In the genomic region with DNA sequence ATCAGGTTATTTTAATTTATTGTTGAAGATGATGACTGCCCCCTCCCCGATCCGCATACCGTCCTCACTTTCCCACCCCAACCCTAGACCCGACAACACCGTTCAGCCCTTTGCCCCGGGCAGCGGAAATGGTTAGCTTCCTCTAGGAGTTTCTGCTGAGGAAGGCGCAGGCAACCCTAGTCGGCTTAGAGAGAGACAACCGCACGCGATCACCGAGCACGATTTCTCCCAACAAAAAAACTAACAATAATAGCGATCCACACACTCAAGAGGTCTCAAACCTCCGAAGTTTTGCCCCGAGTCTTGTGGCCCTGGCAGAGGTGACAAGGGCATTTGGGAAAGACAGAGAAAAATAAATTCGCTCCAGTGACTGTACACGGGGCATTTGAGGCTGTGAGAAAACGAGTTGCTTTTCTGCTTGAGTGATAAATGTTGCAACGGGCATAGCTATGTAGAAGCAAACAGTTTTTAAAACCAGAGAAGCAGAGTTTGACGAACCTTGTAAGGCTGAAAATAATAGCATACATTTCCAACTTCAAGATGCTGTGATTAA, we compare ENCODE assay signal across 9 cellular contexts. TPM values are rescaled to one million over a fixed set of nuclear protein-coding genes. Genes with fewer than 3 reads are reported as not detected.
DNase-seq lines count a peak whose midpoint lies in the region; ATAC-seq and TF ChIP-seq lines count a peak whose summit lies in the region.
"Had no signal": no experiment of that assay in that cellular context is flagged by ENCODE, and none has a peak within 500 bp of the region (broad histone marks: within the 10 kb centered on the region; RNA-seq: fewer than 3 reads in every experiment).

No MANE protein-coding gene starts in this region.

- POLR2A ChIA-PET in WTC11 (lab: Charles Lee), result no interaction called here

- H3K36me3 Mint-ChIP-seq in WTC11, result no peaks in the 10 kb centered on the region

- CTCF ChIA-PET in WTC11 (lab: Charles Lee), result no interaction called here

- peak overlapping the region; percentile 60 for H3K4me3 Mint-ChIP-seq in WTC11

- ATAC-seq in right cardiac atrium (no peak), WTC11 (no peak), HG02571 (IDR thresholded peaks at IDR 0.05; ENCODE audit: unreplicated experiment) (no peak), HG02642 (IDR thresholded peaks at IDR 0.05; ENCODE audit: poor library complexity, unreplicated experiment) (no peak)
- ATAC-seq: esophagus mucosa had no signal

- H3K36me3 ChIP-seq in left ventricle myocardium inferior, result no peaks in the 10 kb centered on the region

- H3K9me3 Mint-ChIP-seq in WTC11, result no peaks in the 10 kb centered on the region

- peaks cover 95% of the 10 kb centered on the region for H3K27me3 Mint-ChIP-seq in WTC11 (ENCODE audit: low read depth)

- peaks cover 100% of the 10 kb centered on the region for H3K27me3 ChIP-seq in left ventricle myocardium inferior (ENCODE audit: low read depth)
- no peaks in the 10 kb centered on the region for H3K27me3 ChIP-seq in right cardiac atrium (ENCODE audit: control insufficient read depth, insufficient read depth)

- no peak for TF ChIP-seq CTCF in left ventricle myocardium inferior (IDR thresholded peaks at IDR 0.05; ENCODE audit: borderline replicate concordance)
- TF ChIP-seq CTCF in WTC11 (IDR thresholded peaks at IDR 0.05), result no peak

- 7% methylated on average over 22 of the region's 22 CpGs for WGBS in right cardiac atrium

- H3K27ac Mint-ChIP-seq in WTC11, result peak overlapping the region; percentile 93

- H3K4me1 Mint-ChIP-seq in WTC11, result peaks cover 63% of the 10 kb centered on the region

- no peaks in the 10 kb centered on the region for H3K9me3 ChIP-seq in left ventricle myocardium inferior (replicated peaks)
- no peaks in the 10 kb centered on the region for H3K9me3 ChIP-seq in right cardiac atrium (ENCODE audit: control insufficient read depth, low read length)

- peaks cover 50% of the 10 kb centered on the region for H3K4me1 ChIP-seq in left ventricle myocardium inferior
- no peaks in the 10 kb centered on the region for H3K4me1 ChIP-seq in right cardiac atrium (ENCODE audit: control insufficient read depth, insufficient read depth, low read length)

- intact Hi-C loops in left ventricle myocardium inferior (cut with micrococcal nuclease) (no loop called here), right cardiac atrium (cut with DNase I) (no loop called here)

- no peak overlapping the region for H3K27ac ChIP-seq in left ventricle myocardium inferior (replicated peaks)
- H3K27ac ChIP-seq in right cardiac atrium (ENCODE audit: low read length), result no peak overlapping the region

- DNase-seq in left ventricle myocardium inferior (no peak), right cardiac atrium (no peak), WTC11 (ENCODE audit: low spot score) (peak; percentile 47), left kidney (ENCODE audit: low read depth, low spot score) (peak; percentile 61), NCI-H1694 (lab: John Stamatoyannopoulos, UW) (no peak), 8988T (no peak)

- H3K4me3 ChIP-seq in left ventricle myocardium inferior, result peak overlapping the region; percentile 56
- no peak overlapping the region for H3K4me3 ChIP-seq in right cardiac atrium (ENCODE audit: low read length)

TF ChIP-seq in WTC11, 78 proteins besides CTCF, POLR2A, EP300 and RAD21 (continues in another document):
- no peak for TF ChIP-seq NFATC4 (CRISPR knock-in tag; IDR thresholded peaks at IDR 0.05)
- TF ChIP-seq, protein P1, sequence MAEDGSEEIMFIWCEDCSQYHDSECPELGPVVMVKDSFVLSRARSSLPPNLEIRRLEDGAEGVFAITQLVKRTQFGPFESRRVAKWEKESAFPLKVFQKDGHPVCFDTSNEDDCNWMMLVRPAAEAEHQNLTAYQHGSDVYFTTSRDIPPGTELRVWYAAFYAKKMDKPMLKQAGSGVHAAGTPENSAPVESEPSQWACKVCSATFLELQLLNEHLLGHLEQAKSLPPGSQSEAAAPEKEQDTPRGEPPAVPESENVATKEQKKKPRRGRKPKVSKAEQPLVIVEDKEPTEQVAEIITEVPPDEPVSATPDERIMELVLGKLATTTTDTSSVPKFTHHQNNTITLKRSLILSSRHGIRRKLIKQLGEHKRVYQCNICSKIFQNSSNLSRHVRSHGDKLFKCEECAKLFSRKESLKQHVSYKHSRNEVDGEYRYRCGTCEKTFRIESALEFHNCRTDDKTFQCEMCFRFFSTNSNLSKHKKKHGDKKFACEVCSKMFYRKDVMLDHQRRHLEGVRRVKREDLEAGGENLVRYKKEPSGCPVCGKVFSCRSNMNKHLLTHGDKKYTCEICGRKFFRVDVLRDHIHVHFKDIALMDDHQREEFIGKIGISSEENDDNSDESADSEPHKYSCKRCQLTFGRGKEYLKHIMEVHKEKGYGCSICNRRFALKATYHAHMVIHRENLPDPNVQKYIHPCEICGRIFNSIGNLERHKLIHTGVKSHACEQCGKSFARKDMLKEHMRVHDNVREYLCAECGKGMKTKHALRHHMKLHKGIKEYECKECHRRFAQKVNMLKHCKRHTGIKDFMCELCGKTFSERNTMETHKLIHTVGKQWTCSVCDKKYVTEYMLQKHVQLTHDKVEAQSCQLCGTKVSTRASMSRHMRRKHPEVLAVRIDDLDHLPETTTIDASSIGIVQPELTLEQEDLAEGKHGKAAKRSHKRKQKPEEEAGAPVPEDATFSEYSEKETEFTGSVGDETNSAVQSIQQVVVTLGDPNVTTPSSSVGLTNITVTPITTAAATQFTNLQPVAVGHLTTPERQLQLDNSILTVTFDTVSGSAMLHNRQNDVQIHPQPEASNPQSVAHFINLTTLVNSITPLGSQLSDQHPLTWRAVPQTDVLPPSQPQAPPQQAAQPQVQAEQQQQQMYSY (CRISPR knock-in tag; IDR thresholded peaks at IDR 0.05), result no peak
- TF ChIP-seq ZNF121 (CRISPR knock-in tag; IDR thresholded peaks at IDR 0.05), result no peak
- TF ChIP-seq OVOL2 (CRISPR knock-in tag; IDR thresholded peaks at IDR 0.05; ENCODE audit: borderline replicate concordance), result no peak
- TF ChIP-seq MXD4 (CRISPR knock-in tag; IDR thresholded peaks at IDR 0.05; ENCODE audit: borderline replicate concordance), result no peak
- no peak for TF ChIP-seq NFE2L1 (CRISPR knock-in tag; IDR thresholded peaks at IDR 0.05)
- TF ChIP-seq ATF1 (CRISPR knock-in tag; IDR thresholded peaks at IDR 0.05), result no peak
- TF ChIP-seq, protein P2, sequence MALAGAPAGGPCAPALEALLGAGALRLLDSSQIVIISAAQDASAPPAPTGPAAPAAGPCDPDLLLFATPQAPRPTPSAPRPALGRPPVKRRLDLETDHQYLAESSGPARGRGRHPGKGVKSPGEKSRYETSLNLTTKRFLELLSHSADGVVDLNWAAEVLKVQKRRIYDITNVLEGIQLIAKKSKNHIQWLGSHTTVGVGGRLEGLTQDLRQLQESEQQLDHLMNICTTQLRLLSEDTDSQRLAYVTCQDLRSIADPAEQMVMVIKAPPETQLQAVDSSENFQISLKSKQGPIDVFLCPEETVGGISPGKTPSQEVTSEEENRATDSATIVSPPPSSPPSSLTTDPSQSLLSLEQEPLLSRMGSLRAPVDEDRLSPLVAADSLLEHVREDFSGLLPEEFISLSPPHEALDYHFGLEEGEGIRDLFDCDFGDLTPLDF (CRISPR knock-in tag; IDR thresholded peaks at IDR 0.05), result no peak
- TF ChIP-seq SMAD3 (CRISPR knock-in tag; IDR thresholded peaks at IDR 0.05; ENCODE audit: borderline replicate concordance), result no peak
- TF ChIP-seq ZNF219 (CRISPR knock-in tag; IDR thresholded peaks at IDR 0.05; ENCODE audit: borderline replicate concordance), result no peak
- TF ChIP-seq, protein P3, sequence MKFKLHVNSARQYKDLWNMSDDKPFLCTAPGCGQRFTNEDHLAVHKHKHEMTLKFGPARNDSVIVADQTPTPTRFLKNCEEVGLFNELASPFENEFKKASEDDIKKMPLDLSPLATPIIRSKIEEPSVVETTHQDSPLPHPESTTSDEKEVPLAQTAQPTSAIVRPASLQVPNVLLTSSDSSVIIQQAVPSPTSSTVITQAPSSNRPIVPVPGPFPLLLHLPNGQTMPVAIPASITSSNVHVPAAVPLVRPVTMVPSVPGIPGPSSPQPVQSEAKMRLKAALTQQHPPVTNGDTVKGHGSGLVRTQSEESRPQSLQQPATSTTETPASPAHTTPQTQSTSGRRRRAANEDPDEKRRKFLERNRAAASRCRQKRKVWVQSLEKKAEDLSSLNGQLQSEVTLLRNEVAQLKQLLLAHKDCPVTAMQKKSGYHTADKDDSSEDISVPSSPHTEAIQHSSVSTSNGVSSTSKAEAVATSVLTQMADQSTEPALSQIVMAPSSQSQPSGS (CRISPR knock-in tag; IDR thresholded peaks at IDR 0.05; ENCODE audit: borderline replicate concordance, low read depth), result no peak
- no peak for TF ChIP-seq TEAD1 (CRISPR knock-in tag; IDR thresholded peaks at IDR 0.05)
- TF ChIP-seq FOXK1 (CRISPR knock-in tag; IDR thresholded peaks at IDR 0.05), result no peak
- TF ChIP-seq CREB1 (CRISPR knock-in tag; IDR thresholded peaks at IDR 0.05), result no peak
- no peak for TF ChIP-seq FOXP1 (CRISPR knock-in tag; IDR thresholded peaks at IDR 0.05; ENCODE audit: borderline replicate concordance)
- TF ChIP-seq, protein P4, sequence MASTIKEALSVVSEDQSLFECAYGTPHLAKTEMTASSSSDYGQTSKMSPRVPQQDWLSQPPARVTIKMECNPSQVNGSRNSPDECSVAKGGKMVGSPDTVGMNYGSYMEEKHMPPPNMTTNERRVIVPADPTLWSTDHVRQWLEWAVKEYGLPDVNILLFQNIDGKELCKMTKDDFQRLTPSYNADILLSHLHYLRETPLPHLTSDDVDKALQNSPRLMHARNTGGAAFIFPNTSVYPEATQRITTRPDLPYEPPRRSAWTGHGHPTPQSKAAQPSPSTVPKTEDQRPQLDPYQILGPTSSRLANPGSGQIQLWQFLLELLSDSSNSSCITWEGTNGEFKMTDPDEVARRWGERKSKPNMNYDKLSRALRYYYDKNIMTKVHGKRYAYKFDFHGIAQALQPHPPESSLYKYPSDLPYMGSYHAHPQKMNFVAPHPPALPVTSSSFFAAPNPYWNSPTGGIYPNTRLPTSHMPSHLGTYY (CRISPR knock-in tag; IDR thresholded peaks at IDR 0.05), result no peak
- TF ChIP-seq GTF2I (CRISPR knock-in tag; conservative IDR thresholded peaks at IDR 0.05), result no peak

RNA-seq across cellular contexts. Expression of a gene that starts 11.2 kb away (rescaled TPM):
- total RNA-seq in left ventricle myocardium inferior (not detected), right cardiac atrium (not detected), WTC11 (2021) (6.2 to 13.2 TPM (median 6.6 TPM) in 3 replicates)
- not detected for polyA plus RNA-seq in right cardiac atrium
- total RNA-seq: esophagus mucosa had no signal

Comparison
In these comparisons a context has a peak if more than half of its experiments do, and no peak if none do; other contexts are left out.
1. DNase-seq: peak in WTC11 (single experiment) and left kidney (single experiment); none in left ventricle myocardium inferior (single experiment), right cardiac atrium (0 of 3), NCI-H1694 (single experiment) and 8988T (single experiment).